In genomic region chr17:74779948-74780400, GRCh38 we compare ENCODE assay signal across 8 cellular contexts. TPM values are rescaled to one million over a fixed set of nuclear protein-coding genes. Genes with fewer than 3 reads are reported as not detected.
DNase-seq lines count a peak whose midpoint lies in the region; ATAC-seq and TF ChIP-seq lines count a peak whose summit lies in the region.

No MANE protein-coding gene starts in this region.

- POLR2A ChIA-PET in GM10248 (lab: Yijun Ruan, JAX): no interaction called here
- POLR2A ChIA-PET in activated B cell treated with CpG ODN at 0.5 μM for 24 hours (lab: Charles Lee): interaction anchor here (1.1 to 1.6 kb wide), 4 partner anchors 9 to 299 kb away, joined by 3 to 12 read pairs (median 5); partner anchors contain the start of gene FDXR

- CTCF ChIA-PET in GM10248 (lab: Yijun Ruan, JAX): interaction anchor here (0.7 to 11.5 kb wide), 7 partner anchors 10 to 122 kb away, joined by 3 to 143 read pairs (median 6); partner anchors contain the start of gene RAB37
- CTCF ChIA-PET in activated B cell treated with CpG ODN at 0.5 μM for 24 hours (lab: Charles Lee): interaction anchor here (1.0 to 3.6 kb wide), 9 partner anchors 9 to 401 kb away, joined by 3 to 14 read pairs (median 5); partner anchors contain the start of gene RAB37

- H3K4me3 Mint-ChIP-seq in activated B cell treated with CpG ODN at 0.5 μM for 24 hours: peak overlapping the region; percentile 48

- H3K9me3 Mint-ChIP-seq in activated B cell treated with CpG ODN at 0.5 μM for 24 hours: no peaks in the 10 kb centered on the region

- no peaks in the 10 kb centered on the region for H3K27me3 Mint-ChIP-seq in activated B cell treated with CpG ODN at 0.5 μM for 24 hours

- H3K4me1 Mint-ChIP-seq in activated B cell treated with CpG ODN at 0.5 μM for 24 hours: peaks cover 69% of the 10 kb centered on the region

- peak overlapping the region; percentile 84 for H3K27ac Mint-ChIP-seq in activated B cell treated with CpG ODN at 0.5 μM for 24 hours

- DNase-seq in GM10248 (ENCODE audit: extremely low spot score) (peak; percentile 67), activated B cell treated with CpG ODN at 0.5 μM for 24 hours (peak; percentile 40), occipital lobe (lab: John Stamatoyannopoulos, UW) (no peak), cortex of kidney (lab: John Stamatoyannopoulos, UW) (no peak), NCI-H2081 (lab: John Stamatoyannopoulos, UW) (no peak)
- DNase-seq in stimulated activated CD8-positive, alpha-beta memory T cell treated with anti-CD3 and anti-CD28 coated beads, Interleukin-15, amount 100 ng/mL, for 48 hours (ENCODE audit: low read depth in 2 of 2): peak; percentile 58 to 59

- H3K36me3 Mint-ChIP-seq in activated B cell treated with CpG ODN at 0.5 μM for 24 hours (ENCODE audit: low read depth): peaks cover 11% of the 10 kb centered on the region

- TF ChIP-seq CTCF in GM10248 (IDR thresholded peaks at IDR 0.05; ENCODE audit: control extremely low read depth, extremely low read depth, low read depth, missing control alignments): no peak
- TF ChIP-seq CTCF in activated B cell treated with CpG ODN at 0.5 μM for 24 hours (IDR thresholded peaks at IDR 0.05): no peak

- intact Hi-C loops in activated B cell treated with CpG ODN at 0.5 μM for 24 hours (cut with micrococcal nuclease): loop anchor here (1.0 to 2.0 kb wide), 2 partner anchors 32 to 123 kb away; partner anchors contain the start of gene NHERF1

- peak; percentile 55 for ATAC-seq in HG03060 (IDR thresholded peaks at IDR 0.05; ENCODE audit: low read depth, unreplicated experiment)
- peak; percentile 66 for ATAC-seq in activated B cell treated with CpG ODN at 0.5 μM for 24 hours (ENCODE audit: low read depth)
- peak; percentile 1 for ATAC-seq in esophagus mucosa

RNA-seq across cellular contexts. Expression of gene NAT9, which starts 3.8 kb away (rescaled TPM):
- total RNA-seq in activated B cell treated with CpG ODN at 0.5 μM for 24 hours (59.4 and 79.7 TPM in 2 replicates), esophagus mucosa (14.6 TPM), occipital lobe (17.3 TPM)

RNA-seq across cellular contexts. Expression of gene NHERF1, which starts 31.5 kb away (rescaled TPM):
- 33.3 and 34.5 TPM in 2 replicates for total RNA-seq in activated B cell treated with CpG ODN at 0.5 μM for 24 hours
- total RNA-seq in esophagus mucosa: 297 TPM
- total RNA-seq in occipital lobe: 7.0 TPM

RNA-seq across cellular contexts. Expression of gene RAB37, which starts 42.9 kb away (rescaled TPM):
- 11.0 and 11.1 TPM in 2 replicates for total RNA-seq in activated B cell treated with CpG ODN at 0.5 μM for 24 hours
- total RNA-seq in esophagus mucosa: 0.96 TPM
- total RNA-seq in occipital lobe: 1.1 TPM

Comparison
In these comparisons a context has a peak if more than half of its experiments do, and no peak if none do; other contexts are left out.
1. DNase-seq: peak in GM10248 (single experiment), activated B cell treated with CpG ODN at 0.5 μM for 24 hours (single experiment) and stimulated activated CD8-positive, alpha-beta memory T cell treated with anti-CD3 and anti-CD28 coated beads, Interleukin-15, amount 100 ng/mL, for 48 hours (2 of 2); none in occipital lobe (single experiment), cortex of kidney (single experiment) and NCI-H2081 (0 of 2).
2. ATAC-seq: peak in every context shown above with its lines; median percentile 66 in activated B cell treated with CpG ODN at 0.5 μM for 24 hours; 55 in HG03060; 1 in esophagus mucosa.